Comparison of ENCODE assay signal across 8 cellular contexts in the genomic region with DNA sequence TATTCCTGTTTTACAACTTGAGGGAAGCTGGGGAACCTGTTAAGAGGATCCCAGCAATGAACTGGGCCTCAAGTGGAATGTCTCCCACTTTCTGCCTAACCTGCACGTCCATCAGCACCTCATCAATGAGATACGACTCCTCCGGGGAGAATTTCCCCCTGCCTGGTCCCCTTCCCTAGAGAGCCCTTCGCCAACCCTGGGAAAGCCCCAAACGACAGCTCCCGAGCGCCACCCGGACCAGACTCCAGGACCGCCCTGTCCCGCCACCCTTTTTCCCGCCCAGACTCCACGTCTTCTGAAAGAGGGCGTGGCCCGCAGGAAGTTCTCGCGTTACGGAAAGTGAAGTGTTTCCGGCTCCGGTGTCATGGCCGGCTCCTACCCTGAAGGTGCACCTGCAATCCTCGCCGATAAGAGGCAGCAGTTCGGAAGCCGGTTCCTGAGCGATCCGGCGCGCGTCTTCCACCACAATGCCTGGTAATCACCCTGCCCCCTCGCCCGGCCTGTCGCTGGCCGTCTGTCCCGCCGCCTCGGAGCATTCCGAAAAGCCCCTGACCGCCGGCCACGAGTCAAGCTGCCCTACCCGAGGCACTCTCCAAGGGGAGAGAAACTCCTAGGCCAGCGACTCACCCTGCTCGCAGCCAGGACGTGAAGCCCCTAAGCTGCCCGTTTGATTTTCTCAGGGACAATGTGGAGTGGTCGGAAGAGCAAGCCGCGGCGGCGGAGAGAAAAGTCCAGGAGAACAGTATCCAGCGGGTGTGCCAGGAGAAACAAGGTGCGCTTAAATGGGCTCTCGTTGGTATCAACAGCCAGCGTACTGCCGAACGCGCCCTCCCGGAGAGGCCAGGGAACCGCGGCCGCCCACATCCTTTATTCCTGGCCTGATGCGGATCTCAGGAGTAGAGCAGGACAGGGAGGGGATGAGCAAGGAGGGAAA. TPM values are rescaled to one million over a fixed set of nuclear protein-coding genes. Genes with fewer than 3 reads are reported as not detected.
DNase-seq lines count a peak whose midpoint lies in the region; ATAC-seq and TF ChIP-seq lines count a peak whose summit lies in the region.
"Not testable (repeated sequence)": the region's sequence is repeated elsewhere in the genome, so short reads cannot be mapped to it uniquely, and the experiment has no call there.

TSS of gene METTL2B (plus strand) at position 347 of the 934 bp plus-strand sequence. CDS start at position 365, 18 bp downstream.

- not testable (repeated sequence) for TF ChIP-seq CTCF in WI38 (IDR thresholded peaks at IDR 0.05; ENCODE audit: low read depth, low read length)

- not testable (repeated sequence) for H3K36me3 Mint-ChIP-seq in immature natural killer cell

- ATAC-seq in GM18907 (IDR thresholded peaks at IDR 0.05; ENCODE audit: unreplicated experiment) = peak; percentile 94
- peak; percentile 94 for ATAC-seq in HG03159 (IDR thresholded peaks at IDR 0.05; ENCODE audit: unreplicated experiment)

- H3K4me3 ChIP-seq in WI38 (ENCODE audit: low read depth, low read length) = peak within 1 kb of the TSS; percentile 79

- H3K9me3 Mint-ChIP-seq in immature natural killer cell = not testable (repeated sequence)

- peak within 1 kb of the TSS; percentile 95 to 97 (median 96) for H3K4me3 Mint-ChIP-seq in immature natural killer cell

- not testable (repeated sequence) for H3K27me3 Mint-ChIP-seq in immature natural killer cell (ENCODE audit: low read depth in 3 of 3)

- peak within 1 kb of the TSS; percentile 89 to 98 (median 94) for H3K27ac Mint-ChIP-seq in immature natural killer cell

- peak; percentile 82 for DNase-seq in AG08395 (ENCODE audit: low spot score)
- DNase-seq in NCI-H2227 (lab: John Stamatoyannopoulos, UW; ENCODE audit: unreplicated experiment) = peak; percentile 98
- peak; percentile 15 to 95 (median 85) for DNase-seq in caudate nucleus (lab: John Stamatoyannopoulos, UW)
- peak; percentile 85 to 86 (median 86) for DNase-seq in immature natural killer cell
- DNase-seq in stimulated activated CD4-positive, alpha-beta T cell treated with anti-CD3 and anti-CD28 coated beads, Interleukin-12 subunit alpha, Interleukin-12 subunit beta, amount 100 ng/mL, for 24 hours (ENCODE audit: low read depth in 2 of 2) = peak; percentile 88 to 91

- peaks cover 17 to 35% of the 10 kb centered on the region in 2 donors for H3K4me1 Mint-ChIP-seq in immature natural killer cell

- peak within 1 kb of the TSS; percentile 76 for H3K27ac ChIP-seq in caudate nucleus (ENCODE audit: low read depth, low read length)

RNA-seq across cellular contexts. Expression of gene METTL2B, which starts in this region (rescaled TPM):
- polyA plus RNA-seq in immature natural killer cell = 10 to 100 TPM in 2 of 3 donors, 1 to 10 TPM in 1; 2.8 to 24.9 (median 11.9) TPM

Comparison
In these comparisons a context has a peak if more than half of its experiments do, and no peak if none do; other contexts are left out.
1. Peak in every context shown above with its lines: DNase-seq, ATAC-seq, H3K4me3 ChIP-seq and H3K27ac ChIP-seq.